Comparison of ENCODE assay signal across 1 cellular context in the genomic region with DNA sequence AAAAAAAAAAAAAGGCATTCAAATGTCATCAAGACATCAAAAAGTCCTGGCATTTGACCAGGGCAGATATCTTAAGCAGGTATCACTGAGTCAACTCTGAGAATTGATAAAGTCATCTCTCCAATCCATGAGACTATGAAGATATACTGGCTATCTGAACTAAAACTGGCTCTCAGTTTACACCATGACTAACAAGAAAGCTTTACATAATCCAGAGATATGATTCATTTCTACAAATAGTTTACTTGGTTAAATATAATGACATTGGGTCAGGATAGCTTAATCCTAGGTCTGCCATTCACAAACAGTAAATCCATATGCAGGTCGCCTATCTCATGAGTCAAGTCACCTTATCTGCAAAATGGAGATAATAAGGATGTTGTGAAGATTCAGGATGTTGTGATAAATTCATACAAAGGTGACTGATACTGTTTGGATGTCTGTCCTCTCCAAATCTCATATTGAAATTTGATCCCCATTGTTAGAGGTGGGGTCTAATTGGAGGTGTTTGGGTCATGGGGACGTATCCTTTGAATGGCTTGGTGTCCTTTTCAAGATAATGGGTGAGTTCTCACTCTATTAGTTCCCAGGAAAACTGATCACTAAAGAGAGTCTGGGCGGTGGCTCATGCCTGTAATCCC.
TF ChIP-seq lines count a peak whose summit lies in the region.

No MANE protein-coding gene starts in this region.

TF ChIP-seq in SK-N-SH treated with all-trans-retinoic acid at 6 μM for 48 hours, 23 proteins besides CTCF, POLR2A, EP300 and RAD21 (continued from another document):
- TF ChIP-seq, protein P1, sequence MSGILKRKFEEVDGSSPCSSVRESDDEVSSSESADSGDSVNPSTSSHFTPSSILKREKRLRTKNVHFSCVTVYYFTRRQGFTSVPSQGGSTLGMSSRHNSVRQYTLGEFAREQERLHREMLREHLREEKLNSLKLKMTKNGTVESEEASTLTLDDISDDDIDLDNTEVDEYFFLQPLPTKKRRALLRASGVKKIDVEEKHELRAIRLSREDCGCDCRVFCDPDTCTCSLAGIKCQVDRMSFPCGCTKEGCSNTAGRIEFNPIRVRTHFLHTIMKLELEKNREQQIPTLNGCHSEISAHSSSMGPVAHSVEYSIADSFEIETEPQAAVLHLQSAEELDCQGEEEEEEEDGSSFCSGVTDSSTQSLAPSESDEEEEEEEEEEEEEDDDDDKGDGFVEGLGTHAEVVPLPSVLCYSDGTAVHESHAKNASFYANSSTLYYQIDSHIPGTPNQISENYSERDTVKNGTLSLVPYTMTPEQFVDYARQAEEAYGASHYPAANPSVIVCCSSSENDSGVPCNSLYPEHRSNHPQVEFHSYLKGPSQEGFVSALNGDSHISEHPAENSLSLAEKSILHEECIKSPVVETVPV (CRISPR knock-in tag; IDR thresholded peaks at IDR 0.05): no peak
- no peak for TF ChIP-seq PPARA (CRISPR knock-in tag; IDR thresholded peaks at IDR 0.05; ENCODE audit: borderline replicate concordance)
- TF ChIP-seq ZFP3 (CRISPR knock-in tag; IDR thresholded peaks at IDR 0.05): no peak
- TF ChIP-seq ZNF565 (CRISPR knock-in tag; conservative IDR thresholded peaks at IDR 0.05; ENCODE audit: low read depth): no peak
- no peak for TF ChIP-seq ESRRG (CRISPR knock-in tag; IDR thresholded peaks at IDR 0.05)
